In genomic region chr2:32532341-32532740, GRCh38 we compare ENCODE assay signal across 28 cellular contexts.
"Had no signal": no experiment of that assay in that cellular context is flagged by ENCODE, and none has a peak within 500 bp of the region (broad histone marks: within the 10 kb centered on the region; RNA-seq: fewer than 3 reads in every experiment).

No MANE protein-coding gene starts in this region.

- H3K9me3 Mint-ChIP-seq: activated CD4-positive, alpha-beta T cell treated with anti-CD3 and anti-CD28 coated beads, Interleukin-2, amount 10 ng/mL, durations not matched to agents 7 days and 5 days; activated T-cell treated with anti-CD3 and anti-CD28 coated beads, Interleukin-2, amount 50 U/mL, for 24 hours; activated T-cell treated with anti-CD3 and anti-CD28 coated beads, Interleukin-2, amount 50 U/mL, for 72 hours; WTC11 had no signal

- H3K4me3 ChIP-seq: colonic mucosa had no signal

- H3K27ac ChIP-seq: brain microvascular endothelial cell, colonic mucosa, VCaP had no signal

- H3K9me3 ChIP-seq: colonic mucosa had no signal

- ATAC-seq: activated T-cell treated with anti-CD3 and anti-CD28 coated beads, Interleukin-2, amount 50 U/mL, for 72 hours; WTC11 had no signal

- H3K4me3 Mint-ChIP-seq: activated CD4-positive, alpha-beta memory T cell treated with anti-CD3 and anti-CD28 coated beads, Interleukin-2, amount 10 ng/mL, durations not matched to agents 7 days and 5 days; activated CD4-positive, alpha-beta T cell treated with anti-CD3 and anti-CD28 coated beads, Interleukin-2, amount 10 ng/mL, durations not matched to agents 7 days and 5 days; activated naive CD8-positive, alpha-beta T cell; activated T-cell treated with anti-CD3 and anti-CD28 coated beads, Interleukin-2, amount 50 U/mL, for 24 hours; activated T-cell treated with anti-CD3 and anti-CD28 coated beads, Interleukin-2, amount 50 U/mL, for 72 hours; endodermal cell; WTC11 had no signal

- DNase-seq: activated CD4-positive, alpha-beta memory T cell treated with anti-CD3 and anti-CD28 coated beads, Interleukin-2, amount 10 ng/mL, durations not matched to agents 7 days and 5 days; activated CD4-positive, alpha-beta T cell treated with anti-CD3 and anti-CD28 coated beads for 1 hour; activated CD4-positive, alpha-beta T cell treated with anti-CD3 and anti-CD28 coated beads for 4 hours; activated CD4-positive, alpha-beta T cell treated with anti-CD3 and anti-CD28 coated beads, Interleukin-2, amount 10 ng/mL, durations not matched to agents 7 days and 5 days; activated CD4-positive, alpha-beta T cell treated with anti-CD3 and anti-CD28 coated beads, Interleukin-2, amount 50 U/mL, for 4 hours; activated CD8-positive, alpha-beta memory T cell treated with anti-CD3 and anti-CD28 coated beads, Interleukin-2, amount 50 U/mL, for 48 hours; activated effector memory CD4-positive, alpha-beta T cell treated with Interleukin-2 at 50 U/mL for 16 hours; activated gamma-delta T cell treated with Interleukin-2 at 50 U/mL for 16 hours; activated naive CD4-positive, alpha-beta T cell treated with anti-CD3 and anti-CD28 coated beads, Interleukin-2, amount 50 U/mL, for 16 hours; activated naive CD4-positive, alpha-beta T cell treated with Interleukin-2 at 50 U/mL for 16 hours; activated T-cell treated with anti-CD3 and anti-CD28 coated beads for 4 hours; activated T-cell treated with anti-CD3 and anti-CD28 coated beads, Interleukin-2, amount 50 U/mL, for 24 hours; activated T-cell treated with anti-CD3 and anti-CD28 coated beads, Interleukin-2, amount 50 U/mL, for 72 hours; amniotic stem cell; anterior cingulate cortex; brain microvascular endothelial cell; caudate nucleus; cerebellar nuclear complex; colonic mucosa; effector memory CD4-positive, alpha-beta T cell; endodermal cell; foreskin fibroblast; head of caudate nucleus had no signal

- H3K4me1 ChIP-seq: colonic mucosa had no signal

- H3K4me1 Mint-ChIP-seq: endodermal cell, WTC11 had no signal

- H3K27me3 ChIP-seq: brain microvascular endothelial cell, colonic mucosa had no signal

- FAIRE-seq: astrocyte, frontal cortex had no signal

- H3K27ac Mint-ChIP-seq: activated CD4-positive, alpha-beta T cell treated with anti-CD3 and anti-CD28 coated beads, Interleukin-2, amount 10 ng/mL, durations not matched to agents 7 days and 5 days; activated naive CD8-positive, alpha-beta T cell; activated T-cell treated with anti-CD3 and anti-CD28 coated beads, Interleukin-2, amount 50 U/mL, for 24 hours; endodermal cell; WTC11 had no signal

- H3K27me3 Mint-ChIP-seq: activated CD4-positive, alpha-beta memory T cell treated with anti-CD3 and anti-CD28 coated beads, Interleukin-2, amount 10 ng/mL, durations not matched to agents 7 days and 5 days; activated CD4-positive, alpha-beta T cell treated with anti-CD3 and anti-CD28 coated beads, Interleukin-2, amount 10 ng/mL, durations not matched to agents 7 days and 5 days; activated naive CD8-positive, alpha-beta T cell; activated T-cell treated with anti-CD3 and anti-CD28 coated beads, Interleukin-2, amount 50 U/mL, for 24 hours had no signal
